ENCODE assay signal across 8 cellular contexts in the genomic region with DNA sequence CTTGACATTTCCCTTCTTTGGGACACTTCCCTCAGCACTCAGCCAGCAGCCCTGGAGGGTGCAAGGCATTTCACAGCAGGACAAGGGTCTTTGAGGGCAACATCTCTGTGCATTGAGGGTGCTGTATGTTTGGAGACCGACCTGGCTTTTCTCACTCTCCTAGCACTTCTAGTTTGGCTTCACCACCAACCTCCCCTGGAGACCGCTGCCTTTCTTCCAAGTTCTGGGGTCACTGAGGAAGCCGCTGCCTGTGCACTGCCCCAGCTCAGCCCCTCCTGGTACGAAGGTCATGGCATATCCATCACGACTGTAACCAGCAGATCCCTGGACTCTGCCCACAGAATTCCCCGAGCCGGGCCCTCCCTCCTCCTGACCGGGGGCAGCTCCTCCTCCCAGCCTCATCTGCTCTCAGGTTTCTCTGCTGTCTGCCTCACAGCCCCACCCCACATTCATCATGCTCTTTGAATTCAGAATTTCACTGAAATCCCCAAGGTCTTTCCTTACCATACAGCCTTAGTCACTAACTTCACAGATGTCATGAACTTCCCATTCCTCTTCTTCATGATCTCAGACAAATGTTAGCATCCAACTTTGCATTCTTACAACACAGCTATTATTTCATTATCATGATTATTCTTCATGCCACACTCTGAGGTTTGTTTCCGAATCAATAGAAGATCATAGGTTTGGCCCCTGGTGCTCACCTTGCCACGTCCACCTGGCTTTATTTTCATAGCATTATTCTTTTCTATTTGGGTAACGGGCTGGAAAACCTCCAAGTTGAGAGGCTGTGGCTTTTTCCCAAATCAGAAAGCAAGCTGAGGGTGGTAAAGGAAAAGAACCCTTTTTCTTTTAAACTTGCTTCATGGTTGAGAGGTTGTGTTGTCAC.
DNase-seq lines count a peak whose midpoint lies in the region; ATAC-seq, FAIRE-seq and TF ChIP-seq lines count a peak whose summit lies in the region.

No MANE protein-coding gene starts in this region.

- ATAC-seq in body of pancreas (peak; percentile 40), HepG2 (peak; percentile 92)

- H3K27me3 ChIP-seq in body of pancreas, result no peaks in the 10 kb centered on the region
- peaks cover 0 to 3% of the 10 kb centered on the region in 2 experiments; a peak in 1 of 5 replicates for H3K27me3 ChIP-seq in HepG2 (ENCODE audit: control insufficient read depth in 1 of 2, insufficient read depth in 2 of 2, low read length in 2 of 2)
- no peaks in the 10 kb centered on the region for H3K27me3 ChIP-seq in WERI-Rb-1 (ENCODE audit: insufficient read depth, low read depth, severe bottlenecking)
- H3K27me3 ChIP-seq in prostate gland (replicated peaks; ENCODE audit: insufficient read depth), result no peaks in the 10 kb centered on the region

- no peaks in the 10 kb centered on the region for H3K9me3 ChIP-seq in body of pancreas
- no peaks in the 10 kb centered on the region for H3K9me3 ChIP-seq in HepG2 (ENCODE audit: low read length)
- no peaks in the 10 kb centered on the region for H3K9me3 ChIP-seq in WERI-Rb-1 (ENCODE audit: severe bottlenecking)
- no peaks in the 10 kb centered on the region for H3K9me3 ChIP-seq in prostate gland

- H3K4me1 Mint-ChIP-seq in endothelial cell (ENCODE audit: unreplicated experiment), result no peaks in the 10 kb centered on the region

- H3K36me3 Mint-ChIP-seq in endothelial cell (ENCODE audit: low read depth, unreplicated experiment), result no peaks in the 10 kb centered on the region

- H3K9ac ChIP-seq in HepG2 (ENCODE audit: insufficient read depth, low read depth, low read length), result peak overlapping the region; percentile 55

- peaks cover 4% of the 10 kb centered on the region for H3K27me3 Mint-ChIP-seq in endothelial cell (ENCODE audit: unreplicated experiment)

- H4K20me1 ChIP-seq in HepG2 (ENCODE audit: insufficient read depth, low read length), result no peaks in the 10 kb centered on the region

- no peaks in the 10 kb centered on the region for H3K9me3 Mint-ChIP-seq in endothelial cell (ENCODE audit: unreplicated experiment)

- H2AFZ ChIP-seq in HepG2 (ENCODE audit: low read length), result peak overlapping the region; percentile 74

- no TSS peak for BruUV-seq in HepG2 (replicated peaks; lab: Mats Ljungman, UMichigan)

- H3K4me3 ChIP-seq in AG04449 (ENCODE audit: low read depth, low read length) (no peak overlapping the region), body of pancreas (no peak overlapping the region), HepG2 (replicated peaks in 1 of 3; ENCODE audit: insufficient read depth in 1 of 3, low read depth in 2 of 3, low read length in 3 of 3) (peak overlapping the region in 2 of 3 experiments; percentile 16 to 55; a peak in 2 of 6 replicates), WERI-Rb-1 (ENCODE audit: low read depth, low read length) (no peak overlapping the region), prostate gland (no peak overlapping the region)

- TF ChIP-seq CTCF in AG04449 (IDR thresholded peaks at IDR 0.05; ENCODE audit: insufficient read depth, low read length, missing control alignments), result no peak
- TF ChIP-seq CTCF in body of pancreas (IDR thresholded peaks at IDR 0.05), result no peak
- 0 out of 2 replicates have a peak, but pooled peaks have one; percentile 7 for TF ChIP-seq CTCF in HepG2 (CRISPR knock-in tag; IDR thresholded peaks at IDR 0.05)
- TF ChIP-seq CTCF in endothelial cell (IDR thresholded peaks at IDR 0.05; ENCODE audit: unreplicated experiment), result no peak
- no peak for TF ChIP-seq CTCF in GM13977 (IDR thresholded peaks at IDR 0.05; ENCODE audit: extremely low read depth, insufficient read depth, missing control alignments)
- no peak for TF ChIP-seq CTCF in WERI-Rb-1 (IDR thresholded peaks at IDR 0.05; ENCODE audit: low read depth, low read length)
- no peak for TF ChIP-seq CTCF in prostate gland (IDR thresholded peaks at IDR 0.05)

- no peak overlapping the region for H3K27ac Mint-ChIP-seq in endothelial cell (ENCODE audit: unreplicated experiment)

- CTCF ChIA-PET in AG04449 (lab: Yijun Ruan, JAX) (interaction anchor here (1.0 kb wide), 1 partner anchor 10 kb away, joined by 3 read pairs; no protein-coding TSS in a partner anchor), HepG2 (lab: Yijun Ruan, JAX; ENCODE audit: low intra/inter-chr PET ratio, low total read pairs) (no interaction called here)

- TF ChIP-seq RAD21 in HepG2 (CRISPR knock-in tag; IDR thresholded peaks at IDR 0.05), result peak; percentile 32; the same call in 1 of the 2 replicates

- WGBS in body of pancreas, 2 donors, result 45 to 51% methylated on average over 11 of the region's 11 CpGs
- 11% methylated on average over 11 of the region's 11 CpGs for WGBS in HepG2 (ENCODE audit: low lambda C conversion rate)
- WGBS in prostate gland, result 45% methylated on average over 11 of the region's 11 CpGs

- peak; percentile 10 for DNase-seq in AG04449 (ENCODE audit: low read depth, low spot score)
- DNase-seq in HuH-7 (ENCODE audit: low spot score), result peak; percentile 70
- peak in 3 of 4 donors; percentile 25 to 54 (median 35) for DNase-seq in body of pancreas
- peak; percentile 76 for DNase-seq in HepG2 (ENCODE audit: low spot score)
- DNase-seq in endothelial cell (ENCODE audit: low spot score), result no peak
- no peak for DNase-seq in GM13977 (ENCODE audit: low spot score)
- no peak for DNase-seq in WERI-Rb-1
- no peak for DNase-seq in prostate gland (ENCODE audit: low spot score)

- H3K27ac ChIP-seq in body of pancreas, result peak overlapping the region in 2 of 4 donors; percentile 27 to 37
- H3K27ac ChIP-seq in HepG2 (ENCODE audit: extremely low read length, insufficient read depth, low read length), result peak overlapping the region; percentile 69
- no peak overlapping the region for H3K27ac ChIP-seq in WERI-Rb-1
- no peak overlapping the region for H3K27ac ChIP-seq in prostate gland

- H3K4me3 Mint-ChIP-seq in endothelial cell (ENCODE audit: unreplicated experiment), result no peak overlapping the region

- H3K36me3 ChIP-seq in body of pancreas (replicated peaks in 1 of 2; ENCODE audit: insufficient read depth in 1 of 2, low read depth in 2 of 2), result no peaks in the 10 kb centered on the region
- H3K36me3 ChIP-seq in HepG2 (replicated peaks in 1 of 2; ENCODE audit: control insufficient read depth in 1 of 2, insufficient read depth in 2 of 2, low read length in 2 of 2), result no peaks in the 10 kb centered on the region
- no peaks in the 10 kb centered on the region for H3K36me3 ChIP-seq in WERI-Rb-1
- H3K36me3 ChIP-seq in prostate gland, result no peaks in the 10 kb centered on the region

- peak overlapping the region; percentile 83 for H3K4me2 ChIP-seq in HepG2 (ENCODE audit: low read depth, low read length)

- in situ Hi-C loops in HepG2 (cut with HindIII; ENCODE audit: extremely low pct_ligation_motif_present, low pct_unique_long_range_greater_than_20kb), result no loop called here
- in situ Hi-C loops in GM13977 (cut with MboI; ENCODE audit: low pct_unique_long_range_greater_than_20kb, low sequenced_read_pairs, unreplicated experiment), result no loop called here

- peak in 1 of 2 experiments; percentile 84; a peak in 2 of 4 replicates for TF ChIP-seq EP300 in HepG2 (IDR thresholded peaks at IDR 0.05; ENCODE audit: low read depth in 2 of 2, low read length in 2 of 2)
- no peak for TF ChIP-seq EP300 in HepG2 (CRISPR knock-in tag; IDR thresholded peaks at IDR 0.05; ENCODE audit: borderline replicate concordance)

- no peak for TF ChIP-seq POLR2A in body of pancreas (IDR thresholded peaks at IDR 0.05)
- TF ChIP-seq POLR2A in HepG2 (IDR thresholded peaks at IDR 0.05; ENCODE audit: insufficient read depth in 1 of 2, low read depth in 2 of 2, low read length in 2 of 2), result peak in 1 of 2 experiments; percentile 67; a peak in 2 of 4 replicates
- TF ChIP-seq POLR2A in prostate gland (IDR thresholded peaks at IDR 0.05), result no peak

- intact Hi-C loops in body of pancreas (cut with DNase I) (no loop called here), HepG2 (cut with micrococcal nuclease; ENCODE audit: unreplicated experiment) (no loop called here), prostate gland (cut with DNase I) (no loop called here)

- peak; percentile 89 for FAIRE-seq in HepG2 (lab: Jason Lieb, UNC)

- no peaks in the 10 kb centered on the region for H3K79me2 ChIP-seq in HepG2 (ENCODE audit: insufficient read depth, low read length)

- H3K4me1 ChIP-seq in body of pancreas, result peaks cover 12% of the 10 kb centered on the region
- peaks cover 85% of the 10 kb centered on the region for H3K4me1 ChIP-seq in HepG2 (ENCODE audit: insufficient read depth, low read length)
- no peaks in the 10 kb centered on the region for H3K4me1 ChIP-seq in prostate gland (replicated peaks)

- POLR2A ChIA-PET in AG04449 (lab: Yijun Ruan, JAX) (no interaction called here), HepG2 (lab: Yijun Ruan, JAX) (no interaction called here)

TF ChIP-seq in HepG2, 621 proteins besides CTCF, POLR2A, EP300 and RAD21 (continues in another document):
- no peak for TF ChIP-seq KLF9 (CRISPR knock-in tag; IDR thresholded peaks at IDR 0.05; ENCODE audit: low read depth)
- TF ChIP-seq RXRA (CRISPR knock-in tag; IDR thresholded peaks at IDR 0.05), result peak; percentile 80
- TF ChIP-seq ZFP36L1 (CRISPR knock-in tag; IDR thresholded peaks at IDR 0.05), result 0 out of 2 replicates have a peak, but pooled peaks have one; percentile 40
- TF ChIP-seq, protein P1, sequence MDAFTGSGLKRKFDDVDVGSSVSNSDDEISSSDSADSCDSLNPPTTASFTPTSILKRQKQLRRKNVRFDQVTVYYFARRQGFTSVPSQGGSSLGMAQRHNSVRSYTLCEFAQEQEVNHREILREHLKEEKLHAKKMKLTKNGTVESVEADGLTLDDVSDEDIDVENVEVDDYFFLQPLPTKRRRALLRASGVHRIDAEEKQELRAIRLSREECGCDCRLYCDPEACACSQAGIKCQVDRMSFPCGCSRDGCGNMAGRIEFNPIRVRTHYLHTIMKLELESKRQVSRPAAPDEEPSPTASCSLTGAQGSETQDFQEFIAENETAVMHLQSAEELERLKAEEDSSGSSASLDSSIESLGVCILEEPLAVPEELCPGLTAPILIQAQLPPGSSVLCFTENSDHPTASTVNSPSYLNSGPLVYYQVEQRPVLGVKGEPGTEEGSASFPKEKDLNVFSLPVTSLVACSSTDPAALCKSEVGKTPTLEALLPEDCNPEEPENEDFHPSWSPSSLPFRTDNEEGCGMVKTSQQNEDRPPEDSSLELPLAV (CRISPR knock-in tag; conservative IDR thresholded peaks at IDR 0.05; ENCODE audit: low read depth), result no peak
- 0 out of 2 replicates have a peak, but pooled peaks have one; percentile 42 for TF ChIP-seq DNMT1 (CRISPR knock-in tag; IDR thresholded peaks at IDR 0.05)
- TF ChIP-seq ZNF432 (CRISPR knock-in tag; IDR thresholded peaks at IDR 0.05; ENCODE audit: borderline replicate concordance), result no peak
- no peak for TF ChIP-seq ZNF343 (CRISPR knock-in tag; IDR thresholded peaks at IDR 0.05)
- TF ChIP-seq GLI4 (CRISPR knock-in tag; IDR thresholded peaks at IDR 0.05; ENCODE audit: borderline replicate concordance), result peak; percentile 76; the same call in 1 of the 2 replicates
- TF ChIP-seq ZFP41 (CRISPR knock-in tag; IDR thresholded peaks at IDR 0.05; ENCODE audit: borderline replicate concordance), result no peak
- TF ChIP-seq ESRRA (CRISPR knock-in tag; IDR thresholded peaks at IDR 0.05; ENCODE audit: low read depth), result peak; percentile 76; the same call in 1 of the 2 replicates
- TF ChIP-seq U2AF1 (optimal IDR thresholded peaks at IDR 0.05; ENCODE audit: low read depth, low read length), result no peak
- no peak for TF ChIP-seq PPARG (CRISPR knock-in tag; conservative IDR thresholded peaks at IDR 0.05)

Comparison
In these comparisons a context has a peak if more than half of its experiments do, and no peak if none do; other contexts are left out.
1. DNase-seq: peak in AG04449 (single experiment), HuH-7 (single experiment), body of pancreas (3 of 4) and HepG2 (single experiment); none in endothelial cell (single experiment), GM13977 (single experiment), WERI-Rb-1 (single experiment) and prostate gland (single experiment).
2. H3K4me3 ChIP-seq: peak in HepG2 (2 of 3); none in AG04449 (single experiment), body of pancreas (0 of 2), WERI-Rb-1 (single experiment) and prostate gland (0 of 2).